In genomic region chr19:1017906-1018305, GRCh38 we compare ENCODE assay signal across 1 cellular context.
TF ChIP-seq lines count a peak whose summit lies in the region.

No MANE protein-coding gene starts in this region.

TF ChIP-seq in H1, 55 proteins besides CTCF, POLR2A, EP300 and RAD21:
- TF ChIP-seq ATF3 (IDR thresholded peaks at IDR 0.05; ENCODE audit: insufficient read depth, low read depth, low read length) = no peak
- no peak for TF ChIP-seq SUZ12 (IDR thresholded peaks at IDR 0.05; ENCODE audit: low read length)
- TF ChIP-seq SAP30 (IDR thresholded peaks at IDR 0.05; ENCODE audit: insufficient read depth, insufficient replicate concordance, low read length) = no peak
- no peak for TF ChIP-seq NANOG (IDR thresholded peaks at IDR 0.05; ENCODE audit: insufficient read depth, low read depth, low read length, poor library complexity, severe bottlenecking)
- no peak for TF ChIP-seq SIX5 (IDR thresholded peaks at IDR 0.05; ENCODE audit: low read depth, low read length)
- TF ChIP-seq TBP (IDR thresholded peaks at IDR 0.05; ENCODE audit: low read depth, low read length) = no peak
- no peak for TF ChIP-seq RXRA (IDR thresholded peaks at IDR 0.05; ENCODE audit: insufficient read depth, low read depth, low read length)
- no peak for TF ChIP-seq NRF1 (IDR thresholded peaks at IDR 0.05; ENCODE audit: low read depth, low read length)
- TF ChIP-seq, protein P1, sequence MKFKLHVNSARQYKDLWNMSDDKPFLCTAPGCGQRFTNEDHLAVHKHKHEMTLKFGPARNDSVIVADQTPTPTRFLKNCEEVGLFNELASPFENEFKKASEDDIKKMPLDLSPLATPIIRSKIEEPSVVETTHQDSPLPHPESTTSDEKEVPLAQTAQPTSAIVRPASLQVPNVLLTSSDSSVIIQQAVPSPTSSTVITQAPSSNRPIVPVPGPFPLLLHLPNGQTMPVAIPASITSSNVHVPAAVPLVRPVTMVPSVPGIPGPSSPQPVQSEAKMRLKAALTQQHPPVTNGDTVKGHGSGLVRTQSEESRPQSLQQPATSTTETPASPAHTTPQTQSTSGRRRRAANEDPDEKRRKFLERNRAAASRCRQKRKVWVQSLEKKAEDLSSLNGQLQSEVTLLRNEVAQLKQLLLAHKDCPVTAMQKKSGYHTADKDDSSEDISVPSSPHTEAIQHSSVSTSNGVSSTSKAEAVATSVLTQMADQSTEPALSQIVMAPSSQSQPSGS (IDR thresholded peaks at IDR 0.05; ENCODE audit: low read length) = no peak
- TF ChIP-seq PHF8 (conservative IDR thresholded peaks at IDR 0.05; ENCODE audit: low read depth, low read length) = no peak
